In the genomic region with DNA sequence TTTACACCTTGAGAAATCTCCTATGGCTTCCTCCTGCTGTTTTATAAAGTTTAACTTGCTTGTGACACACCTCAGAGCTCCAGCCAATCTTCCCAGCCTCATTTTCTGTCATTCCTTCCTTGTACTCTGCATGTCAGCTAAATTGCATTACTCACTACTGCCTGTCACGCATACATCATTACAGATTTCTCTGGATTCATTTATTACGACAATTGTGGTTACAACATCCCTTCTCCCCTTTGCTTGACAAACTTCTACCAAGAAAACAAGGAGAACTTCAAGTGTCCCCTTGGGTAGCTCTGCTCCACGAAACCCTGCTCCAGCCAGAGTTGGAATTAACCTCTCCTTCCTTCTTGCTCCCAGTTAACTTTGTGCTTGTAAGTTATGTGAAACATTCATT, we compare ENCODE assay signal across 12 cellular contexts.
DNase-seq lines count a peak whose midpoint lies in the region; TF ChIP-seq lines count a peak whose summit lies in the region.
"Had no signal": no experiment of that assay in that cellular context is flagged by ENCODE, and none has a peak within 500 bp of the region (broad histone marks: within the 10 kb centered on the region; RNA-seq: fewer than 3 reads in every experiment).

No MANE protein-coding gene starts in this region.

- no peaks in the 10 kb centered on the region for H3K9me3 ChIP-seq in muscle layer of duodenum (ENCODE audit: control insufficient read depth in 1 of 2, low read length in 2 of 2)

- H3K4me1 ChIP-seq in muscle layer of duodenum (ENCODE audit: control insufficient read depth in 1 of 2, insufficient read depth in 2 of 2, low read length in 2 of 2): peaks cover 6 to 13% of the 10 kb centered on the region in 2 donors

- DNase-seq in AML-193 (lab: John Stamatoyannopoulos, UW) (peak; percentile 71 to 83), HCEC 1CT (peak; percentile 39), brain microvascular endothelial cell (peak; percentile 42), NCI-H1092 (lab: John Stamatoyannopoulos, UW) (no peak), islet precursor cell (no peak), GM20000 (ENCODE audit: low spot score) (no peak), AG08396 (ENCODE audit: low spot score) (no peak)
- DNase-seq: NCI-H2227 treated with DMSO at 0.1 percent for 48 hours, right cardiac atrium had no signal

- no peaks in the 10 kb centered on the region for H3K27me3 ChIP-seq in brain microvascular endothelial cell (replicated peaks)
- H3K27me3 ChIP-seq in muscle layer of duodenum (ENCODE audit: low read depth, low read length): no peaks in the 10 kb centered on the region
- H3K27me3 ChIP-seq: cardiac muscle cell had no signal

- H3K27ac ChIP-seq in brain microvascular endothelial cell (no peak overlapping the region), muscle layer of duodenum (ENCODE audit: low read length) (peak overlapping the region; percentile 69)
- H3K27ac ChIP-seq: cardiac muscle cell, VCaP had no signal

- TF ChIP-seq CTCF in brain microvascular endothelial cell (IDR thresholded peaks at IDR 0.05; ENCODE audit: low read depth, low read length, missing control alignments): no peak
- TF ChIP-seq CTCF in GM20000 (IDR thresholded peaks at IDR 0.05; ENCODE audit: extremely low read depth, missing control alignments): no peak

- in situ Hi-C loops in brain microvascular endothelial cell (cut with HindIII; ENCODE audit: low pct_ligation_motif_present, low sequenced_read_pairs): no loop called here

- H3K36me3 ChIP-seq in brain microvascular endothelial cell (replicated peaks) (no peaks in the 10 kb centered on the region), muscle layer of duodenum (ENCODE audit: control insufficient read depth in 1 of 2, insufficient read depth in 2 of 2, low read length in 2 of 2) (no peaks in the 10 kb centered on the region)
- H3K36me3 ChIP-seq: cardiac muscle cell had no signal

- H3K4me3 ChIP-seq in brain microvascular endothelial cell (ENCODE audit: low read depth, low read length) (no peak overlapping the region), muscle layer of duodenum (ENCODE audit: low read depth in 1 of 2, low read length in 2 of 2) (no peak overlapping the region)
- H3K4me3 ChIP-seq: cardiac muscle cell had no signal

Comparison
In these comparisons a context has a peak if more than half of its experiments do, and no peak if none do; other contexts are left out.
1. DNase-seq: peak in AML-193 (2 of 2), HCEC 1CT (single experiment) and brain microvascular endothelial cell (single experiment); none in NCI-H1092 (single experiment), islet precursor cell (single experiment), GM20000 (single experiment) and AG08396 (single experiment).